In the genomic region with DNA sequence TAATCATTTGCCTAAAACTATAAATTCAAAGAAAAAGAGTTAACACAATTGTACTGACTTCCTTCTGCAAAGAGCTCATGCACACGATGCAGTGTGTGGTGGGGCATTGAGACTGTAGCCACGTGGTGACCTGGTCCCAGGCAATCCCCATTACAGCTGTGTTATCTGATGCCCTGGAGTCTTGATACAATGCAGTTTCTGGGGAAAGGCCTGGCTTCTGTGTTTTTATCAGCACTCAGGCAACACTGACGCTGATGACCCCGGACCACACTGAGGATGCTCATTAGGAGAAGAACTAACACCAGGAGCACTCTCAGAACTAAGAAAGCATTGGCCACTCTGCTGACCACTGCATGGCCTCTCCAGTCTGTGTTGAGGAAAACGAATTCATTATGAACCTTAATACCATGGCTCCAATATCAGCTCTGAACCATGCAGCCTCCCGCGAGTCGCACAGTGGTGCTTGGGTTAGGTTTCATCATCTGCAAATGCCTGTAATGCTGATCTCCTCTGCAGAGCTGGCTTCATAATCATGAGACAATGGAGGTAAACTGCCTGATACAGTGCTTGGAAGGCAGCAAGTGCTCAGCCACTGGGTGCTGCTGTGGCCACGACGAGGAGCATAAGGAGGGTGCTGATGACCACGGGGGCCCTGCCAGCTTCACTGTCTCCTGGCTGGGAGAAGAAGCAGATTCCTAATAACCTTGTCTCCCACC, we compare ENCODE assay signal across 18 cellular contexts.
A peak's percentile ranks its signal among the peaks of the same experiment; 100 is the strongest.
DNase-seq lines count a peak whose midpoint lies in the region; ATAC-seq and TF ChIP-seq lines count a peak whose summit lies in the region.
"Had no signal": no experiment of that assay in that cellular context is flagged by ENCODE, and none has a peak within 500 bp of the region (broad histone marks: within the 10 kb centered on the region; RNA-seq: fewer than 3 reads in every experiment).

No MANE protein-coding gene starts in this region.

- H3K4ac ChIP-seq in neuronal stem cell (ENCODE audit: low read length) = no peak overlapping the region

- no peak for TF ChIP-seq CTCF in vagina (IDR thresholded peaks at IDR 0.05)

- H3K79me1 ChIP-seq in neuronal stem cell (ENCODE audit: low read depth, low read length) = no peaks in the 10 kb centered on the region

- ATAC-seq in SK-N-SH treated with all-trans-retinoic acid at 6 μM for 48 hours = peak; percentile 77; the same call in 2 of the 3 replicates
- no peak for ATAC-seq in GM18511 (IDR thresholded peaks at IDR 0.05; ENCODE audit: unreplicated experiment)
- no peak for ATAC-seq in HG03460 (IDR thresholded peaks at IDR 0.05; ENCODE audit: unreplicated experiment)
- ATAC-seq: HCT116 had no signal

- WGBS in neuronal stem cell (ENCODE audit: extremely low coverage in 2 of 2, insufficient read length in 2 of 2, insufficient replicate concordance in 1 of 2), 2 donors = no CpG with 5 or more reads among the region's 11 CpGs

- intact Hi-C loops in vagina (cut with DNase I) = no loop called here

- H3K36me3 ChIP-seq in neuronal stem cell (replicated peaks in 1 of 2; ENCODE audit: control insufficient read depth in 2 of 2, insufficient read depth in 2 of 2, low read length in 2 of 2) (no peaks in the 10 kb centered on the region), vagina (no peaks in the 10 kb centered on the region)
- H3K36me3 ChIP-seq: SJCRH30 had no signal

- H3K9me3 ChIP-seq in neuronal stem cell (replicated peaks in 1 of 2; ENCODE audit: control insufficient read depth in 2 of 2, insufficient read depth in 1 of 2, low read depth in 1 of 2, low read length in 2 of 2) (no peaks in the 10 kb centered on the region), vagina (no peaks in the 10 kb centered on the region)
- H3K9me3 ChIP-seq: SJCRH30 had no signal

- no peak overlapping the region for H2BK5ac ChIP-seq in neuronal stem cell (ENCODE audit: low read length)

- no peak overlapping the region for H4K8ac ChIP-seq in neuronal stem cell (ENCODE audit: low read depth, low read length)

- H2AK5ac ChIP-seq in neuronal stem cell (ENCODE audit: low read depth, low read length) = no peak overlapping the region

- H3K4me1 ChIP-seq in neuronal stem cell (ENCODE audit: control insufficient read depth in 2 of 2, insufficient read depth in 1 of 2, low read depth in 1 of 2, low read length in 2 of 2) (peaks cover 0 to 12% of the 10 kb centered on the region in 2 donors), vagina (no peaks in the 10 kb centered on the region)
- H3K4me1 ChIP-seq: SJCRH30 had no signal

- H3K18ac ChIP-seq in neuronal stem cell (ENCODE audit: low read length) = peak overlapping the region; percentile 0

- TF ChIP-seq POLR2A in vagina (IDR thresholded peaks at IDR 0.05) = no peak

- DNase-seq in Daoy (ENCODE audit: low read depth) (peak; percentile 41), NCI-H146 (lab: John Stamatoyannopoulos, UW) (peak; percentile 49), neuronal stem cell (ENCODE audit: low spot score) (no peak), vagina (ENCODE audit: extremely low spot score in 2 of 2) (no peak)
- DNase-seq: C1 segment of cervical spinal cord; DMS153; NCI-H1417; NCI-H2081 treated with DMSO at 0.1 percent for 48 hours; NCI-H526; NK-92 treated with Interleukin-12 subunit alpha and Interleukin-12 subunit beta, amount 100 ng/mL, for 24 hours; OCI-M1; SJCRH30; T-helper 1 cell had no signal

- H2BK12ac ChIP-seq in neuronal stem cell (ENCODE audit: low read length) = no peak overlapping the region

- H3K27me3 ChIP-seq in neuronal stem cell (ENCODE audit: control insufficient read depth in 3 of 3, insufficient read depth in 3 of 3, low read depth in 1 of 3, low read length in 3 of 3) (no peaks in the 10 kb centered on the region), vagina (no peaks in the 10 kb centered on the region)

- no peak overlapping the region for H2BK120ac ChIP-seq in neuronal stem cell (ENCODE audit: low read depth, low read length)

- H3K27ac ChIP-seq in neuronal stem cell (replicated peaks; ENCODE audit: low read length) = no peak overlapping the region
- no peak overlapping the region for H3K27ac ChIP-seq in vagina
- H3K27ac ChIP-seq: RWPE1, SJCRH30 had no signal

- H3K14ac ChIP-seq in neuronal stem cell (ENCODE audit: low read length) = no peak overlapping the region

- H3K23ac ChIP-seq in neuronal stem cell (ENCODE audit: low read depth, low read length, poor library complexity) = no peak overlapping the region

- H3K4me3 ChIP-seq in neuronal stem cell (ENCODE audit: low read length in 2 of 2) (no peak overlapping the region), vagina (no peak overlapping the region)
- H3K4me3 ChIP-seq: SJCRH30 had no signal

- no peak overlapping the region for H4K91ac ChIP-seq in neuronal stem cell (ENCODE audit: low read depth, low read length, poor library complexity)

- no peak overlapping the region for H2AFZ ChIP-seq in neuronal stem cell (ENCODE audit: low read length)

- no peak overlapping the region for H3K9ac ChIP-seq in neuronal stem cell (ENCODE audit: low read depth, low read length, poor library complexity)

- H2BK15ac ChIP-seq in neuronal stem cell (ENCODE audit: low read length) = no peak overlapping the region

- no peak overlapping the region for H3K4me2 ChIP-seq in neuronal stem cell (ENCODE audit: insufficient read depth, low read length, poor library complexity, severe bottlenecking)

TF ChIP-seq in SK-N-SH treated with all-trans-retinoic acid at 6 μM for 48 hours, 23 proteins besides CTCF, POLR2A, EP300 and RAD21:
- TF ChIP-seq ZNF8 (CRISPR knock-in tag; IDR thresholded peaks at IDR 0.05) = peak; percentile 4; the same call in 1 of the 2 replicates
- no peak for TF ChIP-seq TOX (CRISPR knock-in tag; IDR thresholded peaks at IDR 0.05; ENCODE audit: borderline replicate concordance)
- TF ChIP-seq TCF4 (CRISPR knock-in tag; IDR thresholded peaks at IDR 0.05; ENCODE audit: borderline replicate concordance) = peak; percentile 95
- TF ChIP-seq, protein P1, sequence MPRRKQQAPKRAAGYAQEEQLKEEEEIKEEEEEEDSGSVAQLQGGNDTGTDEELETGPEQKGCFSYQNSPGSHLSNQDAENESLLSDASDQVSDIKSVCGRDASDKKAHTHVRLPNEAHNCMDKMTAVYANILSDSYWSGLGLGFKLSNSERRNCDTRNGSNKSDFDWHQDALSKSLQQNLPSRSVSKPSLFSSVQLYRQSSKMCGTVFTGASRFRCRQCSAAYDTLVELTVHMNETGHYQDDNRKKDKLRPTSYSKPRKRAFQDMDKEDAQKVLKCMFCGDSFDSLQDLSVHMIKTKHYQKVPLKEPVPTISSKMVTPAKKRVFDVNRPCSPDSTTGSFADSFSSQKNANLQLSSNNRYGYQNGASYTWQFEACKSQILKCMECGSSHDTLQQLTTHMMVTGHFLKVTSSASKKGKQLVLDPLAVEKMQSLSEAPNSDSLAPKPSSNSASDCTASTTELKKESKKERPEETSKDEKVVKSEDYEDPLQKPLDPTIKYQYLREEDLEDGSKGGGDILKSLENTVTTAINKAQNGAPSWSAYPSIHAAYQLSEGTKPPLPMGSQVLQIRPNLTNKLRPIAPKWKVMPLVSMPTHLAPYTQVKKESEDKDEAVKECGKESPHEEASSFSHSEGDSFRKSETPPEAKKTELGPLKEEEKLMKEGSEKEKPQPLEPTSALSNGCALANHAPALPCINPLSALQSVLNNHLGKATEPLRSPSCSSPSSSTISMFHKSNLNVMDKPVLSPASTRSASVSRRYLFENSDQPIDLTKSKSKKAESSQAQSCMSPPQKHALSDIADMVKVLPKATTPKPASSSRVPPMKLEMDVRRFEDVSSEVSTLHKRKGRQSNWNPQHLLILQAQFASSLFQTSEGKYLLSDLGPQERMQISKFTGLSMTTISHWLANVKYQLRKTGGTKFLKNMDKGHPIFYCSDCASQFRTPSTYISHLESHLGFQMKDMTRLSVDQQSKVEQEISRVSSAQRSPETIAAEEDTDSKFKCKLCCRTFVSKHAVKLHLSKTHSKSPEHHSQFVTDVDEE (CRISPR knock-in tag; IDR thresholded peaks at IDR 0.05) = peak; percentile 91
- TF ChIP-seq GLIS3 (CRISPR knock-in tag; IDR thresholded peaks at IDR 0.05) = peak; percentile 17; the same call in 1 of the 2 replicates
- 0 out of 2 replicates have a peak, but pooled peaks have one; percentile 49 for TF ChIP-seq ZNF565 (CRISPR knock-in tag; conservative IDR thresholded peaks at IDR 0.05; ENCODE audit: low read depth)

Comparison
In these comparisons a context has a peak if more than half of its experiments do, and no peak if none do; other contexts are left out.
1. DNase-seq: peak in Daoy (single experiment) and NCI-H146 (single experiment); none in neuronal stem cell (single experiment) and vagina (0 of 2).